19 cellular contexts compared by ENCODE assay signal in the genomic region with DNA sequence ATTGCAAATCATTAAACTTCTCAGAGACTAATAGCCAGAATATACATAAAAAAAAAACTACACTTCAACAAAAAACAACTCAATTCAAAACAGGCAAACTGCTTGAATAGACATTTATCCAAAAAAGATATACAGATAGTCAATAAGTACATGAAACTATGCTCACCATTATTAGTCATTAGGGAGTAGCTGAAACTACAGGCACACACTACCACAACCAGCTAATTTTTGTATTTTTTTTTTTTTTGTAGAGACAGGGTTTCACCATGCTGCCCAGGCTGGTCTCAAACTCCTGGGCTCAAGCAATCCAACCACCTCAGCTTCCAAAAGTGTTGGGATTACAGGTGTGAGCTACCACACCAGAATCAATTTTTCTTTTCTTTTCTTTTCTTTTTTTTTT.
"Had no signal": no experiment of that assay in that cellular context is flagged by ENCODE, and none has a peak within 500 bp of the region (broad histone marks: within the 10 kb centered on the region; RNA-seq: fewer than 3 reads in every experiment).

No MANE protein-coding gene starts in this region.

- DNase-seq: activated CD4-positive, alpha-beta memory T cell treated with anti-CD3 and anti-CD28 coated beads for 36 hours; activated CD4-positive, alpha-beta T cell treated with anti-CD3 and anti-CD28 coated beads, Interleukin-2, amount 10 ng/mL, durations not matched to agents 7 days and 5 days; activated CD4-positive, CD25-positive, alpha-beta regulatory T cell; activated CD8-positive, alpha-beta memory T cell treated with anti-CD3 and anti-CD28 coated beads for 24 hours; activated gamma-delta T cell treated with Interleukin-2 at 50 U/mL for 16 hours; activated naive CD4-positive, alpha-beta T cell treated with anti-CD3 and anti-CD28 coated beads, Interleukin-2, amount 10 ng/mL, durations not matched to agents 7 days and 5 days; activated naive CD8-positive, alpha-beta T cell treated with anti-CD3 and anti-CD28 coated beads for 36 hours; activated T-cell treated with anti-CD3 and anti-CD28 coated beads, Interleukin-2, amount 50 U/mL, for 4 hours; central memory CD4-positive, alpha-beta T cell; Kasumi-1; NCI-H1048; NCI-H146; NCI-H187 treated with DMSO at 0.1 percent for 48 hours; NCI-H2081 treated with DMSO at 0.1 percent for 48 hours; NCI-H526; NCI-H82; SIG-M5; T-helper 17 cell; T-helper 9 cell had no signal

- H3K4me3 Mint-ChIP-seq: activated CD4-positive, alpha-beta memory T cell treated with anti-CD3 and anti-CD28 coated beads for 36 hours; activated CD4-positive, alpha-beta T cell treated with anti-CD3 and anti-CD28 coated beads, Interleukin-2, amount 10 ng/mL, durations not matched to agents 7 days and 5 days; activated naive CD4-positive, alpha-beta T cell treated with anti-CD3 and anti-CD28 coated beads, Interleukin-2, amount 10 ng/mL, durations not matched to agents 7 days and 5 days; activated naive CD8-positive, alpha-beta T cell treated with anti-CD3 and anti-CD28 coated beads for 36 hours; activated T-cell treated with anti-CD3 and anti-CD28 coated beads, Interleukin-2, amount 50 U/mL, for 4 hours; T-helper 17 cell had no signal

- H3K27me3 Mint-ChIP-seq: activated CD4-positive, alpha-beta memory T cell treated with anti-CD3 and anti-CD28 coated beads for 36 hours; activated CD4-positive, alpha-beta T cell treated with anti-CD3 and anti-CD28 coated beads, Interleukin-2, amount 10 ng/mL, durations not matched to agents 7 days and 5 days; activated naive CD4-positive, alpha-beta T cell treated with anti-CD3 and anti-CD28 coated beads, Interleukin-2, amount 10 ng/mL, durations not matched to agents 7 days and 5 days; activated naive CD8-positive, alpha-beta T cell treated with anti-CD3 and anti-CD28 coated beads for 36 hours; T-helper 17 cell had no signal

- H3K27ac Mint-ChIP-seq: activated CD4-positive, alpha-beta memory T cell treated with anti-CD3 and anti-CD28 coated beads for 36 hours; activated CD4-positive, alpha-beta T cell treated with anti-CD3 and anti-CD28 coated beads, Interleukin-2, amount 10 ng/mL, durations not matched to agents 7 days and 5 days; activated naive CD4-positive, alpha-beta T cell treated with anti-CD3 and anti-CD28 coated beads, Interleukin-2, amount 10 ng/mL, durations not matched to agents 7 days and 5 days; activated naive CD8-positive, alpha-beta T cell treated with anti-CD3 and anti-CD28 coated beads for 36 hours; T-helper 17 cell had no signal

- ATAC-seq: activated T-cell treated with anti-CD3 and anti-CD28 coated beads, Interleukin-2, amount 50 U/mL, for 4 hours; T-helper 17 cell had no signal
